In the genomic region with DNA sequence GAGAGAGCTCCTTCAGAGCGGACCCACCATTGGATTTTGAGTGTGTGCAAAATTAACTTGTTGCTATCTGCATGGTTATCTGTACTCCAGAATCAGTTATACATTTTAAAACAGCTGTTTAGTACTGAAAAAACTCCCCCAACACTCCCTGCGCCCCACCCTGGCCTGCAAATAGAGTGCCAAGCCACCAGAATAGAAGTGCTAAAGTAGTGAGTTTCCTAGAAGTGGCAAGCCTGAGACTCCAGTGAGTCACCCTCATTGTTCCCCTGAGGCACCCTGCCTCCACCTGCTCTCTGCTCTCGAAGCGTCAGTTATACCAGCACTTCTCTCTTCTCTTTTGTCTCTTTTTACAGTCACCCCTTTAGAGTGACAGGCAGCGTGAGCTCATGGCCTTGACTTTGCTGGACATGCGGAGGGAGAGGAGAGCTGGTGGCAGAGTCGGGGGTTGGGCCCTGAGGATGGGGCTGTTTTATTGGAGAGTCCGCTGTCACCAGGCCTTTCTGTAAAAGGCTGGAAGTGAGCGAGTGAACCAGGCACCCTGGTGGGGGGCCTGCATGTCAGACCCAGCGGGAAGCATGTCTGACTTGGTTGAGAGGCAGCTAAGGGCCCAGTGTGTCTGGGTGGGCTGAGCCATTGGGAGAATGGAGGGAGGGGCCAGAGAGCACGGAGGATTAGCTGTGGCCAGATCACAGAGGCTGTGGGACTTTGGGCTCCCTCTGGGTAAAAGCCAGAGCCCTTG, we compare ENCODE assay signal across 8 cellular contexts. TPM values are rescaled to one million over a fixed set of nuclear protein-coding genes. Genes with fewer than 3 reads are reported as not detected.
A peak's percentile ranks its signal among the peaks of the same experiment; 100 is the strongest.
DNase-seq lines count a peak whose midpoint lies in the region; ATAC-seq, FAIRE-seq and TF ChIP-seq lines count a peak whose summit lies in the region.

No MANE protein-coding gene starts in this region.

- H3K14ac ChIP-seq in H9 (ENCODE audit: insufficient read depth, low read length) = no peak overlapping the region; the same call in 1 of the 2 replicates

- no peak overlapping the region for H2BK120ac ChIP-seq in H9 (ENCODE audit: low read depth, low read length, poor library complexity, severe bottlenecking)

- POLR2A ChIA-PET in activated B cell treated with CpG ODN at 0.5 μM for 24 hours (lab: Charles Lee) = interaction anchor here (0.7 to 6.9 kb wide), 15 partner anchors 8 to 287 kb away, joined by 3 to 69 read pairs (median 5); a partner anchor contains a TSS

- H3K27ac Mint-ChIP-seq in H9 = peak overlapping the region; percentile 17 to 64 (median 54); a peak in 5 of 7 replicates
- H3K27ac Mint-ChIP-seq in activated B cell treated with CpG ODN at 0.5 μM for 24 hours = peak overlapping the region; percentile 90
- H3K27ac Mint-ChIP-seq in neural crest cell (ENCODE audit: unreplicated experiment) = peak overlapping the region; percentile 65

- H4K91ac ChIP-seq in H9 (ENCODE audit: insufficient read length, low read depth, low read length) = no peak overlapping the region

- no peak overlapping the region for H4K5ac ChIP-seq in H9 (ENCODE audit: insufficient read length, low read depth, low read length)

- H3K9ac ChIP-seq in H9 (ENCODE audit: extremely low read depth, insufficient read length, low read length) (no peak overlapping the region), colonic mucosa (ENCODE audit: low read depth in 2 of 2, low read length in 2 of 2) (peak overlapping the region in 1 of 2 donors; percentile 52)

- H3K27ac ChIP-seq in H9 (ENCODE audit: insufficient read length, low read depth, low read length) (no peak overlapping the region), colonic mucosa (peak overlapping the region; percentile 56)

- no peak overlapping the region for H3K56ac ChIP-seq in H9 (ENCODE audit: insufficient read length, low read depth, low read length)

- WGBS in H9 (ENCODE audit: extremely low coverage, insufficient read length, low lambda C conversion rate) = no CpG with 5 or more reads among the region's 11 CpGs

- H3K27me3 Mint-ChIP-seq in H9 (ENCODE audit: low read depth) (peaks cover 1% of the 10 kb centered on the region; the same call in 1 of the 2 replicates), activated B cell treated with CpG ODN at 0.5 μM for 24 hours (no peaks in the 10 kb centered on the region), neural crest cell (ENCODE audit: low read depth) (no peaks in the 10 kb centered on the region)

- no peak for TF ChIP-seq POLR2A in GM12892 (IDR thresholded peaks at IDR 0.05; ENCODE audit: low read depth, low read length)

- H3K23ac ChIP-seq in H9 (ENCODE audit: insufficient read length, low read depth, low read length) = no peak overlapping the region

- H3K23me2 ChIP-seq in H9 (ENCODE audit: insufficient read length, low read depth, low read length, poor library complexity, severe bottlenecking) = no peaks in the 10 kb centered on the region

- H2BK12ac ChIP-seq in H9 (ENCODE audit: insufficient read length, low read depth, low read length) = no peak overlapping the region

- no peak overlapping the region for H2AK5ac ChIP-seq in H9 (ENCODE audit: insufficient read length, low read length)

- H3K4me1 ChIP-seq in H9 (ENCODE audit: insufficient read depth, low read length) (peaks cover 18% of the 10 kb centered on the region; the same call in 1 of the 2 replicates), colonic mucosa (peaks cover 9% of the 10 kb centered on the region)

- no peak overlapping the region for H3K4ac ChIP-seq in H9 (ENCODE audit: low read depth, low read length)

- intact Hi-C loops in activated B cell treated with CpG ODN at 0.5 μM for 24 hours (cut with micrococcal nuclease) (loop anchor here (1.0 to 5.0 kb wide), 7 partner anchors 9 to 1262 kb away; a partner anchor contains a TSS), colonic mucosa (cut with DNase I) (no loop called here)

- H3K4me2 ChIP-seq in H9 (ENCODE audit: insufficient read depth, insufficient read length, low read length) = peak overlapping the region; percentile 16

- no peaks in the 10 kb centered on the region for H3K79me1 ChIP-seq in H9 (ENCODE audit: insufficient read depth, low read depth, low read length, poor library complexity, severe bottlenecking)

- H2BK15ac ChIP-seq in H9 (ENCODE audit: low read depth, low read length) = no peak overlapping the region

- H3K18ac ChIP-seq in H9 (ENCODE audit: insufficient read length, low read depth, low read length) = no peak overlapping the region

- H3K36me3 ChIP-seq in colonic mucosa = no peaks in the 10 kb centered on the region

- H3K4me3 Mint-ChIP-seq in H9 (peak overlapping the region; percentile 1 to 24; a peak in 3 of 5 replicates), activated B cell treated with CpG ODN at 0.5 μM for 24 hours (peak overlapping the region; percentile 76), neural crest cell (no peak overlapping the region)

- no peaks in the 10 kb centered on the region for H3K36me3 Mint-ChIP-seq in H9 (ENCODE audit: insufficient read depth in 1 of 3, low read depth in 3 of 3)
- H3K36me3 Mint-ChIP-seq in activated B cell treated with CpG ODN at 0.5 μM for 24 hours (ENCODE audit: low read depth) = no peaks in the 10 kb centered on the region
- H3K36me3 Mint-ChIP-seq in neural crest cell (ENCODE audit: low read depth) = no peaks in the 10 kb centered on the region

- peaks cover 4% of the 10 kb centered on the region for H4K20me1 ChIP-seq in H9 (ENCODE audit: control insufficient read depth, insufficient read depth, insufficient read length)

- DNase-seq in GM12892 (ENCODE audit: insufficient read length) (peak; percentile 43), H9 (no peak), M059J (ENCODE audit: low read depth) (peak; percentile 91), activated B cell treated with CpG ODN at 0.5 μM for 24 hours (peak; percentile 61), colonic mucosa (peak; percentile 59), neural crest cell (ENCODE audit: low read depth, low spot score) (no peak), D721Med (ENCODE audit: insufficient read length, low spot score) (no peak), ureter (ENCODE audit: low spot score) (no peak)

- peaks cover 44% of the 10 kb centered on the region; the same call in 1 of the 2 replicates for H3K79me2 ChIP-seq in H9 (ENCODE audit: insufficient read depth, low read length)

- CTCF ChIA-PET in activated B cell treated with CpG ODN at 0.5 μM for 24 hours (lab: Charles Lee) = interaction anchor here (0.6 to 1.3 kb wide), 4 partner anchors 10 to 122 kb away, joined by 3 read pairs; a partner anchor contains a TSS

- H2AFZ ChIP-seq in H9 (ENCODE audit: low read length) = no peak overlapping the region

- TF ChIP-seq CTCF in H9 (conservative IDR thresholded peaks at IDR 0.05) (no peak), activated B cell treated with CpG ODN at 0.5 μM for 24 hours (IDR thresholded peaks at IDR 0.05) (no peak), colonic mucosa (IDR thresholded peaks at IDR 0.05) (no peak), neural crest cell (conservative IDR thresholded peaks at IDR 0.05) (no peak), D721Med (IDR thresholded peaks at IDR 0.05; ENCODE audit: insufficient read depth, missing control alignments) (no peak)

- ATAC-seq in activated B cell treated with CpG ODN at 0.5 μM for 24 hours (ENCODE audit: low read depth) = peak; percentile 86

- no peak for FAIRE-seq in GM12892 (lab: Jason Lieb, UNC)
- no peak for FAIRE-seq in D721Med (lab: Jason Lieb, UNC)

- no peak overlapping the region for H3T11ph ChIP-seq in H9 (ENCODE audit: low read length)

- H3K9me3 Mint-ChIP-seq in H9 (no peaks in the 10 kb centered on the region), activated B cell treated with CpG ODN at 0.5 μM for 24 hours (no peaks in the 10 kb centered on the region), neural crest cell (no peaks in the 10 kb centered on the region)

- H4K8ac ChIP-seq in H9 (replicated peaks; ENCODE audit: insufficient read length, low read depth, low read length) = no peak overlapping the region

- H3K27me3 ChIP-seq in H9 (ENCODE audit: insufficient read depth, low read length) (no peaks in the 10 kb centered on the region), colonic mucosa (no peaks in the 10 kb centered on the region)

- H2BK5ac ChIP-seq in H9 (ENCODE audit: insufficient read length, low read length) = no peak overlapping the region

- H3K4me1 Mint-ChIP-seq in H9 (peaks cover 69 to 70% of the 10 kb centered on the region in 2 experiments), activated B cell treated with CpG ODN at 0.5 μM for 24 hours (peaks cover 88% of the 10 kb centered on the region), neural crest cell (peaks cover 72% of the 10 kb centered on the region)

- no peak overlapping the region for H3K4me3 ChIP-seq in colonic mucosa

- H3K9me3 ChIP-seq in H9 (ENCODE audit: control insufficient read depth, low read depth, low read length) = no peaks in the 10 kb centered on the region
- no peaks in the 10 kb centered on the region for H3K9me3 ChIP-seq in colonic mucosa

- H2BK20ac ChIP-seq in H9 (ENCODE audit: low read depth, low read length, poor library complexity, severe bottlenecking) = no peak overlapping the region

RNA-seq across cellular contexts. Expression of a gene that starts 10.4 kb away (rescaled TPM):
- 20.1 TPM for polyA plus RNA-seq in GM12892 (2012; ENCODE audit: missing spikeins)
- total RNA-seq in H9 (2021) = 62.9 and 66.7 TPM in 2 replicates
- 41.4 and 67.8 TPM in 2 replicates for total RNA-seq in M059J (2014; rRNA removed; shearing (Covaris generic))
- 69.6 and 79.5 TPM in 2 replicates for total RNA-seq in activated B cell treated with CpG ODN at 0.5 μM for 24 hours
- total RNA-seq in colonic mucosa = 10 to 100 TPM; 73.8 to 84.4 TPM
- total RNA-seq in neural crest cell = 97.3 and 103 TPM in 2 replicates
- total RNA-seq in ureter = 87.3 TPM

Comparison
In these comparisons a context has a peak if more than half of its experiments do, and no peak if none do; other contexts are left out.
1. DNase-seq: peak in GM12892 (single experiment), M059J (single experiment), activated B cell treated with CpG ODN at 0.5 μM for 24 hours (single experiment) and colonic mucosa (single experiment); none in H9 (single experiment), neural crest cell (single experiment), D721Med (single experiment) and ureter (single experiment).
2. Peak in every context shown above with its lines, with median percentiles within 50 percentile points of each other: H3K27ac Mint-ChIP-seq.